ENCODE assay signal across 17 cellular contexts in the genomic region with DNA sequence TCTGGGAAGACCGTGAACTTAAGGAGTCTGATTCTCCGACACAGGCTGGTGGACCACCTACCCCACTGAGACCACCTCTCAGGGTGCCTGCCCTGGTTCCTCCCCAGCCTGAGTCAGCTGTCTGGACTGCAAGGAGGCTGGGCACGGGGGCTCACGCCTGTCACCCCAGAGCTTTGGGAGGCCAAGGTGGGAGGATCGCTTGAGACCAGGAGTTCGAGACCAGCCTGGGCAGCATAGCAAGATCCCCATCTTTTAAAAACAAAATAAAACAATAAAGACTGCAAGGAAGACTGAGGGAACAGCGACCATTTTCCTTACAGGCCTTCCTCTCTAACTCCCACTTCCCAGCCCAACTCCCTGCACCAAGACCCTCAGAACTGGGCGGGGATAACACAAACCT. TPM values are rescaled to one million over a fixed set of nuclear protein-coding genes. Genes with fewer than 3 reads are reported as not detected.
DNase-seq lines count a peak whose midpoint lies in the region; ATAC-seq and TF ChIP-seq lines count a peak whose summit lies in the region.
"Had no signal": no experiment of that assay in that cellular context is flagged by ENCODE, and none has a peak within 500 bp of the region (broad histone marks: within the 10 kb centered on the region; RNA-seq: fewer than 3 reads in every experiment).

No MANE protein-coding gene starts in this region.

- no peak for ATAC-seq in activated naive CD4-positive, alpha-beta T cell treated with anti-CD3 and anti-CD28 coated beads, Interleukin-2, amount 50 U/mL, for 72 hours
- ATAC-seq in stimulated activated effector memory CD8-positive, alpha-beta T cell treated with anti-CD3 and anti-CD28 coated beads, Interleukin-12 subunit alpha, Interleukin-12 subunit beta, amount 100 ng/mL, for 72 hours: no peak
- ATAC-seq in GM18858 (IDR thresholded peaks at IDR 0.05; ENCODE audit: unreplicated experiment): no peak
- ATAC-seq: GM12878 had no signal

- H3K27ac Mint-ChIP-seq in activated naive CD4-positive, alpha-beta T cell treated with anti-CD3 and anti-CD28 coated beads, Interleukin-2, amount 50 U/mL, for 24 hours: peak overlapping the region; percentile 52
- no peak overlapping the region for H3K27ac Mint-ChIP-seq in activated naive CD4-positive, alpha-beta T cell treated with anti-CD3 and anti-CD28 coated beads, Interleukin-2, amount 50 U/mL, for 72 hours
- peak overlapping the region; percentile 35 for H3K27ac Mint-ChIP-seq in stimulated activated effector memory CD8-positive, alpha-beta T cell treated with anti-CD3 and anti-CD28 coated beads, Interleukin-12 subunit alpha, Interleukin-12 subunit beta, amount 100 ng/mL, for 72 hours
- H3K27ac Mint-ChIP-seq: H9 had no signal

- 87% methylated on average over 8 of the region's 8 CpGs for WGBS in mesenchymal stem cell

- no peak overlapping the region for H4K91ac ChIP-seq in mesenchymal stem cell (ENCODE audit: low read length)

- no peak overlapping the region for H3K4me2 ChIP-seq in mesenchymal stem cell (ENCODE audit: low read length, poor library complexity, severe bottlenecking)

- H2BK5ac ChIP-seq in mesenchymal stem cell (ENCODE audit: low read depth, low read length, poor library complexity, severe bottlenecking): no peak overlapping the region

- H2AFZ ChIP-seq in mesenchymal stem cell (ENCODE audit: low read depth, low read length): no peak overlapping the region

- no peak overlapping the region for H2BK12ac ChIP-seq in mesenchymal stem cell (ENCODE audit: low read length in 2 of 2)

- no peak overlapping the region for H3K4ac ChIP-seq in mesenchymal stem cell (ENCODE audit: low read depth in 1 of 2, low read length in 2 of 2)

- H2BK120ac ChIP-seq in mesenchymal stem cell (ENCODE audit: low read depth, low read length): no peak overlapping the region

- H3K27me3 Mint-ChIP-seq in activated naive CD4-positive, alpha-beta T cell treated with anti-CD3 and anti-CD28 coated beads, Interleukin-2, amount 50 U/mL, for 24 hours: no peaks in the 10 kb centered on the region
- H3K27me3 Mint-ChIP-seq: CD4-positive, alpha-beta T cell had no signal

- TF ChIP-seq CTCF in HEK293 (tag by site-specific recombination; IDR thresholded peaks at IDR 0.05): no peak

- DNase-seq in activated naive CD4-positive, alpha-beta T cell treated with anti-CD3 and anti-CD28 coated beads, Interleukin-2, amount 50 U/mL, for 72 hours (ENCODE audit: low spot score in 2 of 2): no peak
- no peak for DNase-seq in mesenchymal stem cell
- DNase-seq in stimulated activated effector memory CD8-positive, alpha-beta T cell treated with anti-CD3 and anti-CD28 coated beads, Interleukin-12 subunit alpha, Interleukin-12 subunit beta, amount 100 ng/mL, for 72 hours (ENCODE audit: low spot score in 2 of 2): no peak
- no peak for DNase-seq in RKO (ENCODE audit: low spot score)
- DNase-seq: 8988T; AML-193; CD4-positive, alpha-beta T cell; DMS79; GOT3; H9 had no signal

- CTCF ChIA-PET in HEK293 (lab: Yijun Ruan, JAX): no interaction called here

- peaks cover 13 to 44% of the 10 kb centered on the region in 2 experiments for H3K27me3 ChIP-seq in mesenchymal stem cell (ENCODE audit: control insufficient read depth in 1 of 2, insufficient read depth in 1 of 2, low read length in 2 of 2)
- H3K27me3 ChIP-seq: BLaER1 had no signal

- H3K4me1 ChIP-seq in HEK293 (ENCODE audit: control insufficient read depth, insufficient read depth, low read length) (no peaks in the 10 kb centered on the region), mesenchymal stem cell (ENCODE audit: control insufficient read depth, insufficient read depth, low read depth, low read length) (peaks cover 6% of the 10 kb centered on the region)

- H3K27ac ChIP-seq in HEK293 (ENCODE audit: extremely low read depth, low read depth, low read length): no peak overlapping the region
- H3K27ac ChIP-seq in mesenchymal stem cell (ENCODE audit: low read length, poor library complexity, severe bottlenecking): no peak overlapping the region

- no peak overlapping the region for H4K8ac ChIP-seq in mesenchymal stem cell (ENCODE audit: low read length)

- peaks cover 50% of the 10 kb centered on the region for H3K4me1 Mint-ChIP-seq in activated naive CD4-positive, alpha-beta T cell treated with anti-CD3 and anti-CD28 coated beads, Interleukin-2, amount 50 U/mL, for 24 hours
- peaks cover 40% of the 10 kb centered on the region for H3K4me1 Mint-ChIP-seq in stimulated activated effector memory CD8-positive, alpha-beta T cell treated with anti-CD3 and anti-CD28 coated beads, Interleukin-12 subunit alpha, Interleukin-12 subunit beta, amount 100 ng/mL, for 72 hours

- H3K79me1 ChIP-seq in mesenchymal stem cell (replicated peaks; ENCODE audit: low read length, poor library complexity, severe bottlenecking): no peaks in the 10 kb centered on the region

- H2AK5ac ChIP-seq in mesenchymal stem cell (ENCODE audit: low read length, severe bottlenecking): no peak overlapping the region

- H3K9me3 ChIP-seq in HEK293 (ENCODE audit: control insufficient read depth, insufficient read depth, low read depth, low read length) (no peaks in the 10 kb centered on the region), mesenchymal stem cell (ENCODE audit: control insufficient read depth, low read length) (no peaks in the 10 kb centered on the region)
- H3K9me3 ChIP-seq: BLaER1 had no signal

- POLR2A ChIA-PET in HEK293 (lab: Yijun Ruan, JAX): no interaction called here

- H3K4me3 Mint-ChIP-seq in activated naive CD4-positive, alpha-beta T cell treated with anti-CD3 and anti-CD28 coated beads, Interleukin-2, amount 50 U/mL, for 24 hours: no peak overlapping the region
- no peak overlapping the region for H3K4me3 Mint-ChIP-seq in stimulated activated effector memory CD8-positive, alpha-beta T cell treated with anti-CD3 and anti-CD28 coated beads, Interleukin-12 subunit alpha, Interleukin-12 subunit beta, amount 100 ng/mL, for 72 hours
- H3K4me3 Mint-ChIP-seq: CD4-positive, alpha-beta T cell; H9 had no signal

- no peak overlapping the region for H3K14ac ChIP-seq in mesenchymal stem cell (ENCODE audit: low read length in 2 of 2)

- no peak overlapping the region for H3K9ac ChIP-seq in mesenchymal stem cell (ENCODE audit: low read length)
- H3K9ac ChIP-seq: BLaER1 had no signal

- peak overlapping the region; percentile 31 for H2BK15ac ChIP-seq in mesenchymal stem cell (ENCODE audit: low read depth, poor library complexity, severe bottlenecking)

- H3K36me3 ChIP-seq in HEK293 (ENCODE audit: control insufficient read depth in 2 of 2, insufficient read depth in 1 of 2, low read length in 2 of 2) (no peaks in the 10 kb centered on the region), mesenchymal stem cell (ENCODE audit: control insufficient read depth in 1 of 2, insufficient read depth in 2 of 2, low read depth in 1 of 2, low read length in 2 of 2) (no peaks in the 10 kb centered on the region)
- H3K36me3 ChIP-seq: BLaER1 had no signal

- no peaks in the 10 kb centered on the region for H3K36me3 Mint-ChIP-seq in activated naive CD4-positive, alpha-beta T cell treated with anti-CD3 and anti-CD28 coated beads, Interleukin-2, amount 50 U/mL, for 24 hours
- no peaks in the 10 kb centered on the region for H3K36me3 Mint-ChIP-seq in activated naive CD4-positive, alpha-beta T cell treated with anti-CD3 and anti-CD28 coated beads, Interleukin-2, amount 50 U/mL, for 72 hours
- H3K36me3 Mint-ChIP-seq in stimulated activated effector memory CD8-positive, alpha-beta T cell treated with anti-CD3 and anti-CD28 coated beads, Interleukin-12 subunit alpha, Interleukin-12 subunit beta, amount 100 ng/mL, for 72 hours: peaks cover 25% of the 10 kb centered on the region

- no peak overlapping the region for H3K23ac ChIP-seq in mesenchymal stem cell (ENCODE audit: low read length in 2 of 2)

- no peak overlapping the region for H3K4me3 ChIP-seq in HEK293 (ENCODE audit: low read depth, low read length)
- H3K4me3 ChIP-seq in mesenchymal stem cell (ENCODE audit: insufficient read depth in 1 of 2, low read depth in 1 of 2, low read length in 2 of 2): no peak overlapping the region
- H3K4me3 ChIP-seq: BLaER1, GM12878 had no signal

- no peak overlapping the region for H3K18ac ChIP-seq in mesenchymal stem cell (ENCODE audit: low read depth in 1 of 2, low read length in 2 of 2)

- H3K9me3 Mint-ChIP-seq in activated naive CD4-positive, alpha-beta T cell treated with anti-CD3 and anti-CD28 coated beads, Interleukin-2, amount 50 U/mL, for 24 hours: no peaks in the 10 kb centered on the region
- H3K9me3 Mint-ChIP-seq in activated naive CD4-positive, alpha-beta T cell treated with anti-CD3 and anti-CD28 coated beads, Interleukin-2, amount 50 U/mL, for 72 hours: no peaks in the 10 kb centered on the region
- H3K9me3 Mint-ChIP-seq in stimulated activated effector memory CD8-positive, alpha-beta T cell treated with anti-CD3 and anti-CD28 coated beads, Interleukin-12 subunit alpha, Interleukin-12 subunit beta, amount 100 ng/mL, for 72 hours: no peaks in the 10 kb centered on the region
- H3K9me3 Mint-ChIP-seq: CD4-positive, alpha-beta T cell; H9 had no signal

TF ChIP-seq in HEK293, 187 proteins besides CTCF, POLR2A, EP300 and RAD21 (continues in another document):
- TF ChIP-seq ZNF121 (tag by site-specific recombination; IDR thresholded peaks at IDR 0.05): peak; percentile 77; the same call in 1 of the 2 replicates
- no peak for TF ChIP-seq OSR2 (tag by site-specific recombination; IDR thresholded peaks at IDR 0.05)

RNA-seq across cellular contexts. Expression of gene APOBR, which starts 4.2 kb away (rescaled TPM):
- total RNA-seq in activated naive CD4-positive, alpha-beta T cell treated with anti-CD3 and anti-CD28 coated beads, Interleukin-2, amount 50 U/mL, for 72 hours: 1 to 10 TPM in 1 of 2 donors, under 1 TPM in 1; 0.93 to 2.9 TPM
- polyA plus RNA-seq in mesenchymal stem cell (2013, experiment 1 of 2): 0.01 TPM
- polyA plus RNA-seq in mesenchymal stem cell (2013, experiment 2 of 2): 0.03 TPM
- total RNA-seq: H9 had no signal

RNA-seq across cellular contexts. Expression of gene CLN3, which starts 6.8 kb away (rescaled TPM):
- 10 to 100 TPM; 19.3 to 25.8 TPM for total RNA-seq in activated naive CD4-positive, alpha-beta T cell treated with anti-CD3 and anti-CD28 coated beads, Interleukin-2, amount 50 U/mL, for 72 hours
- 37.1 TPM for polyA plus RNA-seq in mesenchymal stem cell (2013, experiment 1 of 2)
- polyA plus RNA-seq in mesenchymal stem cell (2013, experiment 2 of 2): 37.0 TPM

RNA-seq across cellular contexts. Expression of gene IL27, which starts 8.0 kb away (rescaled TPM):
- not detected for total RNA-seq in activated naive CD4-positive, alpha-beta T cell treated with anti-CD3 and anti-CD28 coated beads, Interleukin-2, amount 50 U/mL, for 72 hours
- polyA plus RNA-seq in mesenchymal stem cell (2013, experiment 1 of 2): not detected
- not detected for polyA plus RNA-seq in mesenchymal stem cell (2013, experiment 2 of 2)
- total RNA-seq: CD4-positive, alpha-beta T cell; G401; H9; HT1080 had no signal

RNA-seq across cellular contexts. Expression of gene NPIPB7, which starts 26.5 kb away (rescaled TPM):
- total RNA-seq in activated naive CD4-positive, alpha-beta T cell treated with anti-CD3 and anti-CD28 coated beads, Interleukin-2, amount 50 U/mL, for 72 hours: under 1 TPM in 1 of 2 donors, not detected in 1; 0.19 TPM
- polyA plus RNA-seq in mesenchymal stem cell (2013, experiment 1 of 2): 0.06 TPM
- 0.04 TPM for polyA plus RNA-seq in mesenchymal stem cell (2013, experiment 2 of 2)
- total RNA-seq: CD4-positive, alpha-beta T cell; G401; GM12878; HT1080 had no signal

RNA-seq across cellular contexts. Expression of gene NUPR1, which starts 40.1 kb away (rescaled TPM):
- total RNA-seq in activated naive CD4-positive, alpha-beta T cell treated with anti-CD3 and anti-CD28 coated beads, Interleukin-2, amount 50 U/mL, for 72 hours: not detected
- 21.6 TPM for polyA plus RNA-seq in mesenchymal stem cell (2013, experiment 1 of 2)
- polyA plus RNA-seq in mesenchymal stem cell (2013, experiment 2 of 2): 21.0 TPM
- total RNA-seq: CD4-positive, alpha-beta T cell had no signal

Comparison
In these comparisons a context has a peak if more than half of its experiments do, and no peak if none do; other contexts are left out.
1. H3K27ac Mint-ChIP-seq: peak in activated naive CD4-positive, alpha-beta T cell treated with anti-CD3 and anti-CD28 coated beads, Interleukin-2, amount 50 U/mL, for 24 hours (single experiment) and stimulated activated effector memory CD8-positive, alpha-beta T cell treated with anti-CD3 and anti-CD28 coated beads, Interleukin-12 subunit alpha, Interleukin-12 subunit beta, amount 100 ng/mL, for 72 hours (single experiment); none in activated naive CD4-positive, alpha-beta T cell treated with anti-CD3 and anti-CD28 coated beads, Interleukin-2, amount 50 U/mL, for 72 hours (0 of 2).